Comparison of ENCODE assay signal across 9 cellular contexts in genomic region chr5:88881566-88881965, GRCh38. TPM values are rescaled to one million over a fixed set of nuclear protein-coding genes. Genes with fewer than 3 reads are reported as not detected.
A peak's percentile ranks its signal among the peaks of the same experiment; 100 is the strongest.
DNase-seq lines count a peak whose midpoint lies in the region; ATAC-seq, FAIRE-seq and TF ChIP-seq lines count a peak whose summit lies in the region.
"Had no signal": no experiment of that assay in that cellular context is flagged by ENCODE, and none has a peak within 500 bp of the region (broad histone marks: within the 10 kb centered on the region; RNA-seq: fewer than 3 reads in every experiment).

No MANE protein-coding gene starts in this region.

- H3K36me3 ChIP-seq in liver (ENCODE audit: control insufficient read depth in 4 of 4, insufficient read depth in 3 of 4, low read depth in 1 of 4, low read length in 3 of 4) (no peaks in the 10 kb centered on the region), HepG2 (replicated peaks in 1 of 2; ENCODE audit: control insufficient read depth in 1 of 2, insufficient read depth in 2 of 2, low read length in 2 of 2) (no peaks in the 10 kb centered on the region), ascending aorta (no peaks in the 10 kb centered on the region), aorta (ENCODE audit: control insufficient read depth in 1 of 2, insufficient read depth in 2 of 2, low read length in 1 of 2) (no peaks in the 10 kb centered on the region)

- peaks cover 18% of the 10 kb centered on the region for H3K4me1 Mint-ChIP-seq in T-helper 2 cell treated with Interferon-gamma antibody and Interleukin-4, amounts not matched to agents 5 μg/mL and 100 μg/mL, for 36 hours (ENCODE audit: low read depth)

- no peaks in the 10 kb centered on the region for H3K79me2 ChIP-seq in HepG2 (ENCODE audit: insufficient read depth, low read length)

- H3K9ac ChIP-seq in liver (ENCODE audit: low read depth in 1 of 2, low read length in 2 of 2) = peak overlapping the region in 1 of 2 donors; percentile 80
- no peak overlapping the region for H3K9ac ChIP-seq in HepG2 (ENCODE audit: insufficient read depth, low read depth, low read length)

- BruUV-seq in HepG2 (replicated peaks; lab: Mats Ljungman, UMichigan) = no TSS peak

- no peak for ATAC-seq in HepG2
- no peak for ATAC-seq in aorta (ENCODE audit: low FRiP score)
- ATAC-seq in HG03439 (IDR thresholded peaks at IDR 0.05; ENCODE audit: unreplicated experiment) = no peak
- ATAC-seq in HG02870 (IDR thresholded peaks at IDR 0.05; ENCODE audit: unreplicated experiment) = no peak

- H3K27me3 ChIP-seq in liver (ENCODE audit: control insufficient read depth in 4 of 4, insufficient read depth in 4 of 4, low read length in 3 of 4) (peaks cover 0 to 10% (median 0%) of the 10 kb centered on the region in 4 donors), HepG2 (ENCODE audit: control insufficient read depth in 1 of 2, insufficient read depth in 2 of 2, low read length in 2 of 2) (peaks cover 0 to 24% of the 10 kb centered on the region in 2 experiments; a peak in 3 of 5 replicates), ascending aorta (no peaks in the 10 kb centered on the region), aorta (ENCODE audit: control insufficient read depth in 1 of 2, insufficient read depth in 2 of 2, low read length in 1 of 2) (no peaks in the 10 kb centered on the region)

- in situ Hi-C loops in HepG2 (cut with HindIII; ENCODE audit: extremely low pct_ligation_motif_present, low pct_unique_long_range_greater_than_20kb) = no loop called here

- FAIRE-seq in HepG2 (lab: Jason Lieb, UNC) = no peak

- no peak overlapping the region for H3K4me3 Mint-ChIP-seq in T-helper 2 cell treated with Interferon-gamma antibody and Interleukin-4, amounts not matched to agents 5 μg/mL and 100 μg/mL, for 36 hours

- POLR2A ChIA-PET in HepG2 (lab: Yijun Ruan, JAX) = no interaction called here

- TF ChIP-seq POLR2A in HepG2 (IDR thresholded peaks at IDR 0.05; ENCODE audit: insufficient read depth in 1 of 2, low read depth in 2 of 2, low read length in 2 of 2) = no peak

- no peak for DNase-seq in HepG2 (ENCODE audit: low spot score)
- no peak for DNase-seq in ascending aorta (ENCODE audit: low spot score in 2 of 2)
- DNase-seq in midbrain (lab: John Stamatoyannopoulos, UW) = peak; percentile 36
- DNase-seq in aorta = no peak
- no peak for DNase-seq in T-helper 2 cell treated with Interferon-gamma antibody and Interleukin-4, amounts not matched to agents 5 μg/mL and 100 μg/mL, for 36 hours (ENCODE audit: low spot score)
- DNase-seq: activated naive CD8-positive, alpha-beta T cell treated with anti-CD3 and anti-CD28 coated beads, Interleukin-2, amount 10 ng/mL, durations not matched to agents 7 days and 5 days had no signal

- intact Hi-C loops in HepG2 (cut with micrococcal nuclease; ENCODE audit: unreplicated experiment) = no loop called here
- intact Hi-C loops in ascending aorta (cut with DNase I) = loop anchor here (5.0 to 10.0 kb wide), 7 partner anchors 206 to 1523 kb away; partner anchors contain the start of gene CETN3
- intact Hi-C loops in aorta (cut with DNase I) = loop anchor here (1.0 to 10.0 kb wide), 9 partner anchors 44 to 1383 kb away; no protein-coding TSS in a partner anchor

- H2AFZ ChIP-seq in HepG2 (ENCODE audit: low read length) = no peak overlapping the region

- H3K4me2 ChIP-seq in HepG2 (ENCODE audit: low read depth, low read length) = no peak overlapping the region

- TF ChIP-seq RAD21 in liver (IDR thresholded peaks at IDR 0.05) = no peak
- no peak for TF ChIP-seq RAD21 in HepG2 (CRISPR knock-in tag; IDR thresholded peaks at IDR 0.05)

- TF ChIP-seq CTCF in liver (IDR thresholded peaks at IDR 0.05; ENCODE audit: low read depth, low read length, missing input control) (no peak), HepG2 (CRISPR knock-in tag; IDR thresholded peaks at IDR 0.05) (no peak), ascending aorta (IDR thresholded peaks at IDR 0.05) (no peak)

- H3K27ac ChIP-seq in liver (ENCODE audit: low read depth in 1 of 2, low read length in 2 of 2) (no peak overlapping the region), HepG2 (ENCODE audit: extremely low read length, insufficient read depth, low read length) (no peak overlapping the region), ascending aorta (peak overlapping the region; percentile 90 to 95), aorta (ENCODE audit: low read depth in 1 of 2, low read length in 2 of 2) (no peak overlapping the region)

- H3K4me3 ChIP-seq in liver (ENCODE audit: low read depth in 1 of 3, low read length in 3 of 3) = peak overlapping the region in 2 of 3 donors; percentile 2 to 51
- H3K4me3 ChIP-seq in HepG2 (replicated peaks in 1 of 3; ENCODE audit: insufficient read depth in 1 of 3, low read depth in 2 of 3, low read length in 3 of 3) = no peak overlapping the region
- peak overlapping the region; percentile 75 to 83 for H3K4me3 ChIP-seq in ascending aorta
- H3K4me3 ChIP-seq in aorta (ENCODE audit: low read length in 2 of 2) = peak overlapping the region; percentile 100

- CTCF ChIA-PET in HepG2 (lab: Yijun Ruan, JAX; ENCODE audit: low intra/inter-chr PET ratio, low total read pairs) = no interaction called here

- H3K9me3 ChIP-seq in liver (ENCODE audit: control insufficient read depth in 4 of 4, low read length in 3 of 4) (no peaks in the 10 kb centered on the region), HepG2 (ENCODE audit: low read length) (no peaks in the 10 kb centered on the region), ascending aorta (no peaks in the 10 kb centered on the region), aorta (ENCODE audit: control insufficient read depth, low read length) (no peaks in the 10 kb centered on the region)

- no peak for TF ChIP-seq EP300 in HepG2 (IDR thresholded peaks at IDR 0.05; ENCODE audit: low read depth in 2 of 2, low read length in 2 of 2)
- TF ChIP-seq EP300 in HepG2 (CRISPR knock-in tag; IDR thresholded peaks at IDR 0.05; ENCODE audit: borderline replicate concordance) = no peak

- peaks cover 66% of the 10 kb centered on the region for H3K27me3 Mint-ChIP-seq in T-helper 2 cell treated with Interferon-gamma antibody and Interleukin-4, amounts not matched to agents 5 μg/mL and 100 μg/mL, for 36 hours (ENCODE audit: low read depth)

- no peaks in the 10 kb centered on the region for H3K36me3 Mint-ChIP-seq in T-helper 2 cell treated with Interferon-gamma antibody and Interleukin-4, amounts not matched to agents 5 μg/mL and 100 μg/mL, for 36 hours (ENCODE audit: low read depth)
- H3K36me3 Mint-ChIP-seq: activated naive CD8-positive, alpha-beta T cell treated with anti-CD3 and anti-CD28 coated beads, Interleukin-2, amount 10 ng/mL, durations not matched to agents 7 days and 5 days had no signal

- H3K4me1 ChIP-seq in liver (ENCODE audit: control insufficient read depth in 4 of 4, insufficient read depth in 4 of 4, low read length in 3 of 4) (peaks cover 1 to 19% (median 12%) of the 10 kb centered on the region in 4 donors), HepG2 (ENCODE audit: insufficient read depth, low read length) (0 out of 2 replicates have a peak, but pooled peaks cover 5% of the 10 kb centered on the region), ascending aorta (peaks cover 0 to 3% of the 10 kb centered on the region in 2 donors), aorta (ENCODE audit: control insufficient read depth in 1 of 2, insufficient read depth in 2 of 2, low read length in 2 of 2) (no peaks in the 10 kb centered on the region)

- H3K27ac Mint-ChIP-seq in T-helper 2 cell treated with Interferon-gamma antibody and Interleukin-4, amounts not matched to agents 5 μg/mL and 100 μg/mL, for 36 hours = no peak overlapping the region
- H3K27ac Mint-ChIP-seq: activated naive CD8-positive, alpha-beta T cell treated with anti-CD3 and anti-CD28 coated beads, Interleukin-2, amount 10 ng/mL, durations not matched to agents 7 days and 5 days had no signal

- no peaks in the 10 kb centered on the region for H3K9me3 Mint-ChIP-seq in T-helper 2 cell treated with Interferon-gamma antibody and Interleukin-4, amounts not matched to agents 5 μg/mL and 100 μg/mL, for 36 hours
- H3K9me3 Mint-ChIP-seq: activated naive CD8-positive, alpha-beta T cell treated with anti-CD3 and anti-CD28 coated beads, Interleukin-2, amount 10 ng/mL, durations not matched to agents 7 days and 5 days had no signal

- H4K20me1 ChIP-seq in HepG2 (ENCODE audit: insufficient read depth, low read length) = no peaks in the 10 kb centered on the region

- 48% methylated on average over 5 of the region's 5 CpGs for WGBS in liver
- 2% methylated on average over 5 of the region's 5 CpGs for WGBS in HepG2 (ENCODE audit: low lambda C conversion rate)
- WGBS in aorta, 2 donors = 2 to 4% methylated on average over 5 of the region's 5 CpGs

TF ChIP-seq in liver, 16 proteins besides CTCF, POLR2A, EP300 and RAD21 (continues in another document):
- TF ChIP-seq TAF1 (conservative IDR thresholded peaks at IDR 0.05) = no peak

TF ChIP-seq in HepG2, 621 proteins besides CTCF, POLR2A, EP300 and RAD21 (continues in another document):
- TF ChIP-seq ZNF274 (CRISPR knock-in tag; IDR thresholded peaks at IDR 0.05) = no peak

RNA-seq across cellular contexts. Expression of gene MEF2C, which starts 1.4 kb away (rescaled TPM):
- total RNA-seq in liver (10 to 100 TPM in 1 of 2 donors, 1 to 10 TPM in 1; 9.5 to 15.9 TPM), HepG2 (2016; rRNA removed; fragmentation: Illumina TruSeq; extraction: Trizol) (0.02 TPM in 1 of 2 replicates, not detected in the other), ascending aorta (138 TPM), aorta (100 to 1,000 TPM; 137 to 186 TPM)
- polyA plus RNA-seq in liver (10 to 100 TPM in 1 of 2 donors, 1 to 10 TPM in 1; 2.8 to 10.8 TPM), HepG2 (2011; rRNA removed) (0.01 TPM in 1 of 2 replicates, not detected in the other), aorta (10 to 100 TPM; 22.0 to 23.7 TPM)
- total RNA-seq in HepG2 (2016; cell fraction: cytosol; rRNA removed; fragmentation: Illumina TruSeq; extraction: Trizol; ENCODE audit: low read depth) = not detected in 2 replicates
- 0.04 TPM in 1 of 2 replicates, not detected in the other for total RNA-seq in HepG2 (2016; cell fraction: insoluble cytoplasmic fraction; rRNA removed; fragmentation: Illumina TruSeq; extraction: Trizol)
- not detected in 2 replicates for total RNA-seq in HepG2 (2016; cell fraction: membrane; rRNA removed; fragmentation: Illumina TruSeq; extraction: Trizol)
- total RNA-seq in HepG2 (2016; cell fraction: nucleus; rRNA removed; fragmentation: Illumina TruSeq; extraction: Trizol) = 0.09 and 0.16 TPM in 2 replicates
- polyA plus RNA-seq in HepG2 (2011; cell fraction: cytosol; rRNA removed) = 0.03 TPM in 1 of 2 replicates, not detected in the other
- 0.14 TPM in 1 of 2 replicates, not detected in the other for polyA plus RNA-seq in HepG2 (2011; cell fraction: nucleus; rRNA removed)
- not detected in 2 replicates for polyA plus RNA-seq in HepG2 (2012)
- polyA plus RNA-seq in HepG2 (2016; cell fraction: cytosol; fragmentation: Illumina TruSeq; extraction: Trizol; ENCODE audit: low read depth) = not detected in 2 replicates
- not detected in 2 replicates for polyA plus RNA-seq in HepG2 (2016; cell fraction: insoluble cytoplasmic fraction; fragmentation: Illumina TruSeq; extraction: Trizol; ENCODE audit: low read depth)
- polyA plus RNA-seq in HepG2 (2016; cell fraction: membrane; fragmentation: Illumina TruSeq; extraction: Trizol; ENCODE audit: low read depth) = not detected in 2 replicates
- 0.11 and 0.12 TPM in 2 replicates for polyA plus RNA-seq in HepG2 (2016; cell fraction: nucleus; fragmentation: Illumina TruSeq; extraction: Trizol; ENCODE audit: insufficient read depth, low read depth)
- polyA minus RNA-seq in HepG2 (2011; rRNA and poly(A)+ RNA removed; ENCODE audit: low replicate concordance) = 0.02 and 0.61 TPM in 2 replicates
- not detected in 2 replicates for polyA minus RNA-seq in HepG2 (2011; cell fraction: cytosol; rRNA and poly(A)+ RNA removed)
- polyA minus RNA-seq in HepG2 (2011; cell fraction: nucleus; rRNA and poly(A)+ RNA removed) = 0.13 and 0.25 TPM in 2 replicates

Comparison
In these comparisons a context has a peak if more than half of its experiments do, and no peak if none do; other contexts are left out.
1. H3K4me3 ChIP-seq: peak in liver (2 of 3), ascending aorta (2 of 2) and aorta (2 of 2); none in HepG2 (0 of 3).
2. RNA of gene MEF2C, which starts 1.4 kb away (total RNA-seq): 137 to 186 TPM in aorta, 138 TPM in ascending aorta (single experiment) and 9.5 to 15.9 TPM in liver; 0.02 to 0.16 TPM in HepG2; every median in the first group is over 4 times any median in the second.
3. H3K27ac ChIP-seq: peak in ascending aorta (2 of 2); none in liver (0 of 2), HepG2 (single experiment) and aorta (0 of 2).